Comparison of ENCODE assay signal across 8 cellular contexts in the genomic region with DNA sequence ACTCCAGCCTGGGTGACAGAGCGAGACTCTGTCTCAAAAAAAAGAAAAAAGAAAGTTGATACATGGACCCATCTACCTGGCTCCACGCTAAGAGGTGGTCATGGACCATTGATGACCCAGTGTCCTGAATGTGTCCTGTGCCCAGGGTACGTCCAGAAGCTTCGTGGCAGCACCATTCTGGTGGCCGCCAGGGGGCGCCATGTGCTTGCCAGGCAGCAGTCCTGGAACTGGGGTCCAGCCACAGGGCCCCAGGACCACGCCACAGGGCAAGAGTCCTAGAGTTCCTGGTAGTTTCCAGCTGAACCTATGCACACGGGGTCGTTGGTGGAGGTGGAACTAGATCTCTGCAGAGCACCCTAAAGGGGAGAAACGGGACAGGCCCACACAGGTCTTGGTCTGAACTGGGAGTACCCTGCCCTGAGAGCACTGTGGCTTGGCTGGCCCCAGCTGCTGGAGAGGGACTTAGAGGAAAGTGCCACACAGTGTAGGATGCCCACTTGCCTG. TPM values are rescaled to one million over a fixed set of nuclear protein-coding genes. Genes with fewer than 3 reads are reported as not detected.
DNase-seq lines count a peak whose midpoint lies in the region; ATAC-seq and TF ChIP-seq lines count a peak whose summit lies in the region.

No MANE protein-coding gene starts in this region.

- peak; percentile 58 to 77 (median 64) for DNase-seq in CD8-positive, alpha-beta memory T cell
- peak; percentile 58 for DNase-seq in IMR-90
- DNase-seq in brain microvascular endothelial cell: peak; percentile 47
- DNase-seq in kidney glomerular epithelial cell (lab: John Stamatoyannopoulos, UW): peak; percentile 6
- peak; percentile 75 to 77 for DNase-seq in stimulated activated CD4-positive, alpha-beta T cell treated with anti-CD3 and anti-CD28 coated beads, Interleukin-2, amount 100 ng/mL, for 24 hours
- no peak for DNase-seq in GF-D8 (lab: John Stamatoyannopoulos, UW)

- no peaks in the 10 kb centered on the region for H3K9me3 ChIP-seq in CD8-positive, alpha-beta memory T cell (ENCODE audit: low read length)
- peaks cover 5% of the 10 kb centered on the region for H3K9me3 ChIP-seq in IMR-90 (ENCODE audit: control insufficient read depth, insufficient read depth, low read length)

- TF ChIP-seq CTCF in IMR-90 (conservative IDR thresholded peaks at IDR 0.05; ENCODE audit: low read depth, low read length) (peak; percentile 61), WI38 (IDR thresholded peaks at IDR 0.05; ENCODE audit: low read depth, low read length) (peak; percentile 80), brain microvascular endothelial cell (IDR thresholded peaks at IDR 0.05; ENCODE audit: low read depth, low read length, missing control alignments) (peak; percentile 96)

- POLR2A ChIA-PET in CD8-positive, alpha-beta memory T cell (lab: Charles Lee): no interaction called here
- POLR2A ChIA-PET in IMR-90 (lab: Charles Lee; ENCODE audit: unreplicated experiment): no interaction called here

- ATAC-seq in IMR-90 (ENCODE audit: low read depth) (peak; percentile 81), HG03439 (IDR thresholded peaks at IDR 0.05; ENCODE audit: unreplicated experiment) (no peak)

- TF ChIP-seq RAD21 in IMR-90 (IDR thresholded peaks at IDR 0.05; ENCODE audit: low read length): peak; percentile 71

- 57% methylated on average over 1 of the region's 10 CpGs; no CpG with 5 or more reads in 1 of the 2 experiments for WGBS in IMR-90 (ENCODE audit: extremely low coverage in 2 of 2, insufficient read length in 1 of 2), 2 experiments

- no peak overlapping the region for H2AK5ac ChIP-seq in IMR-90 (ENCODE audit: low read depth, low read length)

- H3K4ac ChIP-seq in IMR-90 (ENCODE audit: low read depth, low read length): no peak overlapping the region

- H3K4me3 ChIP-seq in CD8-positive, alpha-beta memory T cell (ENCODE audit: low read length): no peak overlapping the region
- no peak overlapping the region for H3K4me3 ChIP-seq in IMR-90 (ENCODE audit: insufficient read depth, low read depth, low read length)
- H3K4me3 ChIP-seq in WI38 (ENCODE audit: low read depth, low read length): no peak overlapping the region
- H3K4me3 ChIP-seq in brain microvascular endothelial cell (ENCODE audit: low read depth, low read length): no peak overlapping the region

- intact Hi-C loops in IMR-90 (cut with micrococcal nuclease): loop anchor here (1.0 to 2.0 kb wide), 3 partner anchors 59 to 276 kb away; no protein-coding TSS in a partner anchor

- H4K20me1 ChIP-seq in IMR-90 (ENCODE audit: insufficient read depth, low read length): no peaks in the 10 kb centered on the region

- H4K8ac ChIP-seq in IMR-90 (ENCODE audit: low read depth in 2 of 2, low read length in 2 of 2): no peak overlapping the region

- peaks cover 4 to 11% of the 10 kb centered on the region in 2 donors for H3K27me3 Mint-ChIP-seq in CD8-positive, alpha-beta memory T cell

- TF ChIP-seq POLR2A in IMR-90 (IDR thresholded peaks at IDR 0.05; ENCODE audit: low read depth, low read length): no peak

- H3K4me2 ChIP-seq in IMR-90 (ENCODE audit: low read depth, low read length): no peak overlapping the region

- no peak overlapping the region for H2BK120ac ChIP-seq in IMR-90 (ENCODE audit: low read depth, low read length)

- no peak overlapping the region for H3K23ac ChIP-seq in IMR-90 (ENCODE audit: low read depth, low read length)

- no peaks in the 10 kb centered on the region for H3K9me3 Mint-ChIP-seq in CD8-positive, alpha-beta memory T cell

- no peak overlapping the region for H4K91ac ChIP-seq in IMR-90 (ENCODE audit: insufficient read depth, low read depth, low read length)

- H3K9me1 ChIP-seq in IMR-90 (ENCODE audit: insufficient read depth, low read length): no peaks in the 10 kb centered on the region

- no peak overlapping the region for H3K27ac ChIP-seq in CD8-positive, alpha-beta memory T cell (ENCODE audit: low read depth, low read length)
- H3K27ac ChIP-seq in IMR-90 (ENCODE audit: insufficient read depth, low read length): no peak overlapping the region
- no peak overlapping the region for H3K27ac ChIP-seq in brain microvascular endothelial cell

- in situ Hi-C loops in IMR-90 (cut with MboI; ENCODE audit: low sequenced_read_pairs) (no loop called here), brain microvascular endothelial cell (cut with HindIII; ENCODE audit: low pct_ligation_motif_present, low sequenced_read_pairs) (no loop called here)

- H3K18ac ChIP-seq in IMR-90 (ENCODE audit: low read depth, low read length): no peak overlapping the region

- no TSS peak for BruUV-seq in IMR-90 (replicated peaks; lab: Mats Ljungman, UMichigan)

- H3K27ac Mint-ChIP-seq in CD8-positive, alpha-beta memory T cell: peak overlapping the region in 2 of 8 donors; percentile 51 to 56

- no peak overlapping the region for H3K14ac ChIP-seq in IMR-90 (replicated peaks; ENCODE audit: low read depth, low read length)

- H2AK9ac ChIP-seq in IMR-90 (replicated peaks; ENCODE audit: low read depth, low read length, poor library complexity): no peak overlapping the region

- dilution Hi-C loops in IMR-90 (cut with HindIII; ENCODE audit: low sequenced_read_pairs, unreplicated experiment): no loop called here

- H2BK5ac ChIP-seq in IMR-90 (ENCODE audit: low read depth, low read length, poor library complexity, severe bottlenecking): no peak overlapping the region

- no peak overlapping the region for H2BK15ac ChIP-seq in IMR-90 (ENCODE audit: low read depth, low read length)

- H3K27me3 ChIP-seq in CD8-positive, alpha-beta memory T cell (ENCODE audit: insufficient read depth, low read length, poor library complexity, severe bottlenecking): no peaks in the 10 kb centered on the region
- peaks cover 10% of the 10 kb centered on the region for H3K27me3 ChIP-seq in IMR-90 (ENCODE audit: control insufficient read depth, insufficient read depth, low read length)
- no peaks in the 10 kb centered on the region for H3K27me3 ChIP-seq in brain microvascular endothelial cell (replicated peaks)

- no peaks in the 10 kb centered on the region for H3K36me3 Mint-ChIP-seq in CD8-positive, alpha-beta memory T cell

- no peaks in the 10 kb centered on the region for H3K4me1 ChIP-seq in CD8-positive, alpha-beta memory T cell (ENCODE audit: insufficient read depth, low read length)
- H3K4me1 ChIP-seq in IMR-90 (ENCODE audit: control insufficient read depth, insufficient read depth, low read length): no peaks in the 10 kb centered on the region

- CTCF ChIA-PET in CD8-positive, alpha-beta memory T cell (lab: Charles Lee): interaction anchor here (0.6 to 2.2 kb wide), 7 partner anchors 9 to 537 kb away, joined by 3 to 5 read pairs (median 3); no protein-coding TSS in a partner anchor
- CTCF ChIA-PET in IMR-90 (lab: Yijun Ruan, JAX): interaction anchor here (0.6 to 1.5 kb wide), 6 partner anchors 9 to 1568 kb away, joined by 3 to 7 read pairs (median 4); no protein-coding TSS in a partner anchor

- no peak overlapping the region for H3K9ac ChIP-seq in IMR-90 (ENCODE audit: low read depth, low read length)

- no peak overlapping the region for H3K4me3 Mint-ChIP-seq in CD8-positive, alpha-beta memory T cell

- no peak overlapping the region for H4K5ac ChIP-seq in IMR-90 (ENCODE audit: low read depth, low read length)

- no peaks in the 10 kb centered on the region for H3K36me3 ChIP-seq in CD8-positive, alpha-beta memory T cell (ENCODE audit: insufficient read depth, low read length)
- H3K36me3 ChIP-seq in IMR-90 (ENCODE audit: control insufficient read depth, insufficient read depth, low read length) (no peaks in the 10 kb centered on the region), brain microvascular endothelial cell (replicated peaks) (no peaks in the 10 kb centered on the region)

- H3K79me1 ChIP-seq in IMR-90 (ENCODE audit: low read depth in 1 of 2, low read length in 2 of 2): no peaks in the 10 kb centered on the region

- H3K4me1 Mint-ChIP-seq in CD8-positive, alpha-beta memory T cell: peaks cover 0 to 3% (median 0%) of the 10 kb centered on the region in 3 donors

- H2AFZ ChIP-seq in IMR-90 (replicated peaks; ENCODE audit: low read length, poor library complexity): no peak overlapping the region

- H3K56ac ChIP-seq in IMR-90 (ENCODE audit: extremely low read depth, insufficient read depth, low read length): no peak overlapping the region

- no peak overlapping the region for H2BK20ac ChIP-seq in IMR-90 (ENCODE audit: low read depth, low read length)

TF ChIP-seq in IMR-90, 13 proteins besides CTCF, POLR2A, EP300 and RAD21:
- no peak for TF ChIP-seq CHD1 (IDR thresholded peaks at IDR 0.05; ENCODE audit: low read depth, low read length)
- peak; percentile 63 for TF ChIP-seq SMC3 (IDR thresholded peaks at IDR 0.05; ENCODE audit: low read depth, low read length)
- TF ChIP-seq NFE2L2 (IDR thresholded peaks at IDR 0.05; ENCODE audit: low read depth, low read length): no peak

RNA-seq across cellular contexts. Expression of a gene that starts 19.9 kb away (rescaled TPM):
- under 1 TPM; 0.37 to 0.80 TPM for total RNA-seq in CD8-positive, alpha-beta memory T cell
- 0.64 TPM for polyA plus RNA-seq in CD8-positive, alpha-beta memory T cell
- total RNA-seq in IMR-90 (2012; rRNA removed): under 0.01 and 0.18 TPM in 2 replicates
- 0.50 and 0.57 TPM in 2 replicates for polyA plus RNA-seq in IMR-90 (2012; rRNA removed)
- 0.37 and 0.64 TPM in 2 replicates for polyA plus RNA-seq in IMR-90 (2012; cell fraction: cytosol; rRNA removed)
- 0.23 and 0.41 TPM in 2 replicates for polyA plus RNA-seq in IMR-90 (2012; cell fraction: nucleus; rRNA removed; ENCODE audit: low replicate concordance)

RNA-seq across cellular contexts. Expression of a gene that starts 31.9 kb away (rescaled TPM):
- not detected for total RNA-seq in CD8-positive, alpha-beta memory T cell
- 0.22 TPM for polyA plus RNA-seq in CD8-positive, alpha-beta memory T cell
- total RNA-seq in IMR-90 (2012; rRNA removed): not detected in 2 replicates
- polyA plus RNA-seq in IMR-90 (2012; rRNA removed): not detected in 2 replicates
- polyA plus RNA-seq in IMR-90 (2012; cell fraction: cytosol; rRNA removed): not detected in 2 replicates
- 0.04 and 0.05 TPM in 2 replicates for polyA plus RNA-seq in IMR-90 (2012; cell fraction: nucleus; rRNA removed; ENCODE audit: low replicate concordance)
